16 cellular contexts compared by ENCODE assay signal in the genomic region with DNA sequence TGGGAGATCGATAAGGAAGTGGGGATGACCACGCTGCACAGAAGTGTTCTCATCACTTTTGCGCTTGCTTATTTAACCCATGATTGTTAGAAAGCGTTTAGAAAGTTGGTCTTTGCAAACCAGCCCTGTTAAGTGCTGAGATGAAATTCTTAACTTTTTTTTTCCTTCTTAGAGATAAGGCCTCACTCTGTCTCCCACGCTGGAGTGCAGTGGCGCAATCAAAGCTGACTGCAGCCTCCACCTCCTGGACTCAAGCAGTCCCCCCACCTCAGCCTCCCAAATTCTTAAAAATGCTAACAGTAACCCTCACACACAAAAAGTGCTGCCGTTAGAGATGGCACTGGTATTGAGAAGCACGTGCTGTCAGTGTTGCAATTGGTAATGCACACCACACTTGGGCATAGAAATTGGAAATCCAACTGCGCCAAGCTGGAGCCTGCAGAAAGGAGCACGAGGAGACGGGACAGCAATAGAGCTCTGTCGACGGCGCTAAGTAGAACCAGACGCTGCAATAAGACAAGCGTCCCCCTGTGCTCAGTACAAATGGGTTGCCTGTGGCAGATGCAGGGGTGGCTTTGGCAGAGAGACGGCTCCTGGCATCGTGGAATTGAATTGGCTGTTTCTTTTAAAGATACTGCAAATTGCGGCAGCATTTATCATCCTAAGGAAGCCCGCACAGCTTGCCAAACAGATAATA.
DNase-seq lines count a peak whose midpoint lies in the region; ATAC-seq and TF ChIP-seq lines count a peak whose summit lies in the region.
"Had no signal": no experiment of that assay in that cellular context is flagged by ENCODE, and none has a peak within 500 bp of the region (broad histone marks: within the 10 kb centered on the region; RNA-seq: fewer than 3 reads in every experiment).

No MANE protein-coding gene starts in this region.

- H3K4me3 Mint-ChIP-seq in MCF 10A (ENCODE audit: unreplicated experiment) = no peak overlapping the region
- H3K4me3 Mint-ChIP-seq: CD8-positive, alpha-beta memory T cell; GM23338; IgD-negative memory B cell had no signal

- peak in 42 of 56 donors; percentile 2 to 72 (median 26) for DNase-seq in amygdala (lab: John Stamatoyannopoulos, UW)
- DNase-seq in globus pallidus (ENCODE audit: low spot score) = peak; percentile 78
- no peak for DNase-seq in omental fat pad (ENCODE audit: low spot score)
- no peak for DNase-seq in foreskin melanocyte
- DNase-seq in NCI-H526 (lab: John Stamatoyannopoulos, UW) = no peak
- DNase-seq in activated naive CD4-positive, alpha-beta T cell treated with anti-CD3 and anti-CD28 coated beads, Interleukin-2, amount 50 U/mL, for 72 hours (ENCODE audit: low spot score in 2 of 2) = no peak
- DNase-seq in MCF 10A (ENCODE audit: unreplicated experiment) = no peak
- DNase-seq: CD8-positive, alpha-beta memory T cell; GF-D8; NCI-H1436; NCI-H2029 treated with DMSO at 0.1 percent for 48 hours; NCI-H2227 treated with DMSO at 0.1 percent for 48 hours; NCI-H69; PC-9 had no signal

- no peak overlapping the region for H3K27ac Mint-ChIP-seq in activated naive CD4-positive, alpha-beta T cell treated with anti-CD3 and anti-CD28 coated beads, Interleukin-2, amount 50 U/mL, for 72 hours
- no peak overlapping the region for H3K27ac Mint-ChIP-seq in MCF 10A (ENCODE audit: low read depth, unreplicated experiment)
- H3K27ac Mint-ChIP-seq: GM23338, IgD-negative memory B cell had no signal

- ATAC-seq in omental fat pad (ENCODE audit: low FRiP score) = peak; percentile 39
- ATAC-seq in activated naive CD4-positive, alpha-beta T cell treated with anti-CD3 and anti-CD28 coated beads, Interleukin-2, amount 50 U/mL, for 72 hours = no peak
- ATAC-seq: GM23338 had no signal

- H3K27me3 Mint-ChIP-seq in MCF 10A (ENCODE audit: insufficient read depth, unreplicated experiment) = no peaks in the 10 kb centered on the region
- H3K27me3 Mint-ChIP-seq: IgD-negative memory B cell had no signal

- BruUV-seq in MCF 10A (replicated peaks; lab: Mats Ljungman, UMichigan) = no TSS peak

- H3K9me3 Mint-ChIP-seq in activated naive CD4-positive, alpha-beta T cell treated with anti-CD3 and anti-CD28 coated beads, Interleukin-2, amount 50 U/mL, for 72 hours = no peaks in the 10 kb centered on the region
- H3K9me3 Mint-ChIP-seq in MCF 10A (ENCODE audit: unreplicated experiment) = no peaks in the 10 kb centered on the region
- H3K9me3 Mint-ChIP-seq: CD8-positive, alpha-beta memory T cell; GM23338 had no signal

- H3K4me1 Mint-ChIP-seq in MCF 10A (ENCODE audit: insufficient read depth, unreplicated experiment) = no peaks in the 10 kb centered on the region

- H3K36me3 Mint-ChIP-seq in activated naive CD4-positive, alpha-beta T cell treated with anti-CD3 and anti-CD28 coated beads, Interleukin-2, amount 50 U/mL, for 72 hours = peaks cover 0 to 8% of the 10 kb centered on the region in 2 donors
- H3K36me3 Mint-ChIP-seq in MCF 10A (ENCODE audit: insufficient read depth, unreplicated experiment) = no peaks in the 10 kb centered on the region

- intact Hi-C loops in MCF 10A (cut with micrococcal nuclease) = no loop called here

- TF ChIP-seq CTCF in omental fat pad (IDR thresholded peaks at IDR 0.05) (no peak), MCF 10A (IDR thresholded peaks at IDR 0.05; ENCODE audit: unreplicated experiment) (no peak)

- CTCF ChIA-PET in MCF 10A (lab: Yijun Ruan, JAX) = no interaction called here

- POLR2A ChIA-PET in MCF 10A (lab: Yijun Ruan, JAX) = no interaction called here

Comparison
In these comparisons a context has a peak if more than half of its experiments do, and no peak if none do; other contexts are left out.
1. DNase-seq: peak in amygdala (42 of 56) and globus pallidus (single experiment); none in omental fat pad (single experiment), foreskin melanocyte (single experiment), NCI-H526 (0 of 2), activated naive CD4-positive, alpha-beta T cell treated with anti-CD3 and anti-CD28 coated beads, Interleukin-2, amount 50 U/mL, for 72 hours (0 of 2) and MCF 10A (single experiment).